Comparison of ENCODE assay signal across 8 cellular contexts in the genomic region with DNA sequence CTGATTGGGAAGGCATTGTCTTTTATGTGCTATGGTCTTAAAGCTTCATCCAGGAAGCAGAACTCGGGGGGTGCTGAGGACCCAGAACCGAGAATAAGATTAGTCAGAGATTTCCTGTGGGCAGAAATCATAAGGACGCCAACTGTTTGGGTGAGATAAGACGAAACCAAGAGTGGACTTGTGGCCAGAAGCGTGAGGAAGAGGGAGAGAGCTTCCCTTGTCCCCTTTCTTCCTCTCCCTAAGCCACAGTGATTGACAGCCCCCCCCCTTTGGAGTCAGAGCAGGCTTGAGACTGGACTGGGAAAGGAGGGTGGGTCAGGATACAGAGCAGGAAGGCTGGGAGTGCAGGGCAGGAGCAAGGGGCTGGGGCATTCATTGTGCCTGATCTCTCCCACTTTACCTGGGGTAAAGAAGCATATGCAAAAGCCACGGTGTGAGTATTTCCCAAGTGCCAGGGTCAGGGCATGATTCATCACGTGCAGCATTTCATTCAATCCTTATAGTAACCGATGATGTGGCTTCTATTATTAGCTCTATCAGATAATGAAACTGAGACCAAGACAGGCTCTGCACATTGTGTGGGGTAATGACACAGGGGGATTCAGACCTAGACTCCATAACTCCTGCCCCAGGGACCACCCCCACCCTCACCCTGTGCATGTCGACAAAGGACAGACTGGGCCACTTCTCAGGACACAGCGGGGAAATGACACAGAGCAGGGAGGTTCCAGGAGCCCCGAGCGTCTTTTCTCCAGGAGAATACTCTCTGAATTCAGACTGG. TPM values are rescaled to one million over a fixed set of nuclear protein-coding genes. Genes with fewer than 3 reads are reported as not detected.
DNase-seq lines count a peak whose midpoint lies in the region; FAIRE-seq and TF ChIP-seq lines count a peak whose summit lies in the region.

No MANE protein-coding gene starts in this region.

- H3K36me3 Mint-ChIP-seq in HFFc6 (ENCODE audit: low read depth) (no peaks in the 10 kb centered on the region), immature natural killer cell (no peaks in the 10 kb centered on the region)

- H3K4me1 Mint-ChIP-seq in HFFc6 (ENCODE audit: low read depth) (peaks cover 26% of the 10 kb centered on the region), immature natural killer cell (peaks cover 18 to 20% of the 10 kb centered on the region in 2 donors)

- no peak for FAIRE-seq in HTR-8/SVneo (lab: Jason Lieb, UNC)

- H3K27ac ChIP-seq in caudate nucleus (ENCODE audit: low read depth, low read length): no peak overlapping the region

- peak overlapping the region; percentile 74 for H3K4me3 Mint-ChIP-seq in HFFc6
- H3K4me3 Mint-ChIP-seq in immature natural killer cell: peak overlapping the region in 4 of 5 donors; percentile 7 to 33 (median 21)

- H3K27ac Mint-ChIP-seq in HFFc6: peak overlapping the region; percentile 67
- H3K27ac Mint-ChIP-seq in immature natural killer cell: no peak overlapping the region

- DNase-seq in GDM1 (lab: John Stamatoyannopoulos, UW) (peak; percentile 47), HFFc6 (peak; percentile 61), SKM-1 treated with dmso at 0.1 percent for 144 hours (lab: John Stamatoyannopoulos, UW; ENCODE audit: unreplicated experiment) (peak; percentile 27), immature natural killer cell (no peak), NCI-H526 treated with DMSO at 0.1 percent for 48 hours (lab: John Stamatoyannopoulos, UW) (no peak), caudate nucleus (lab: John Stamatoyannopoulos, UW) (no peak), hippocampal formation (lab: John Stamatoyannopoulos, UW) (no peak), HTR-8/SVneo (ENCODE audit: insufficient read length, low spot score) (no peak)

- H3K9me3 Mint-ChIP-seq in HFFc6: no peaks in the 10 kb centered on the region
- no peaks in the 10 kb centered on the region for H3K9me3 Mint-ChIP-seq in immature natural killer cell

- no peak for TF ChIP-seq CTCF in HFFc6 (IDR thresholded peaks at IDR 0.05)

- H3K27me3 Mint-ChIP-seq in HFFc6 (ENCODE audit: insufficient read depth) (peaks cover 17% of the 10 kb centered on the region), immature natural killer cell (ENCODE audit: low read depth in 3 of 3) (peaks cover 5 to 11% (median 5%) of the 10 kb centered on the region in 3 donors)

RNA-seq across cellular contexts. Expression of gene IL1RN, which starts 3.0 kb away (rescaled TPM):
- not detected for total RNA-seq in HFFc6 (2021; fragmentation: NEBNext Ultra II Directional; extraction: Animal tissue kit (Norgen Biotek cat#: 25700))
- 1 to 10 TPM in 2 of 3 donors, under 1 TPM in 1; 0.44 to 2.3 (median 1.9) TPM for polyA plus RNA-seq in immature natural killer cell

RNA-seq across cellular contexts. Expression of gene PSD4, which starts 49.4 kb away (rescaled TPM):
- total RNA-seq in HFFc6 (2021; fragmentation: NEBNext Ultra II Directional; extraction: Animal tissue kit (Norgen Biotek cat#: 25700)): 1 to 10 TPM in 5 of 6 experiments, under 1 TPM in 1; 0.76 to 1.8 (median 1.1) TPM
- 10 to 100 TPM; 17.0 to 72.3 (median 20.6) TPM for polyA plus RNA-seq in immature natural killer cell

RNA-seq across cellular contexts. Expression of gene IL1F10, which starts 56.6 kb away (rescaled TPM):
- total RNA-seq in HFFc6 (2021; fragmentation: NEBNext Ultra II Directional; extraction: Animal tissue kit (Norgen Biotek cat#: 25700)): not detected
- not detected for polyA plus RNA-seq in immature natural killer cell

Comparison
In these comparisons a context has a peak if more than half of its experiments do, and no peak if none do; other contexts are left out.
1. DNase-seq: peak in GDM1 (single experiment), HFFc6 (single experiment) and SKM-1 treated with dmso at 0.1 percent for 144 hours (single experiment); none in immature natural killer cell (0 of 3), NCI-H526 treated with DMSO at 0.1 percent for 48 hours (single experiment), caudate nucleus (0 of 61), hippocampal formation (0 of 2) and HTR-8/SVneo (single experiment).